In genomic region chr2:181143790-181144300, GRCh38 we compare ENCODE assay signal across 24 cellular contexts.
DNase-seq lines count a peak whose midpoint lies in the region; ATAC-seq and TF ChIP-seq lines count a peak whose summit lies in the region.
"Had no signal": no experiment of that assay in that cellular context is flagged by ENCODE, and none has a peak within 500 bp of the region (broad histone marks: within the 10 kb centered on the region; RNA-seq: fewer than 3 reads in every experiment).

No MANE protein-coding gene starts in this region.

- peak overlapping the region; percentile 65 for H3K4me3 Mint-ChIP-seq in activated naive CD4-positive, alpha-beta T cell treated with anti-CD3 and anti-CD28 coated beads, Interleukin-2, amount 50 U/mL, for 24 hours
- peak overlapping the region; percentile 15 for H3K4me3 Mint-ChIP-seq in T-helper 17 cell
- H3K4me3 Mint-ChIP-seq: endodermal cell, HFFc6, mesothelial cell of epicardium had no signal

- 50 to 71% (median 67%) methylated on average over 2 of the region's 2 CpGs for WGBS in spleen, 5 donors

- H3K4me3 ChIP-seq in spleen (no peak overlapping the region), MM.1S (ENCODE audit: low read length) (no peak overlapping the region)
- H3K4me3 ChIP-seq: left lung, psoas muscle, smooth muscle cell, thoracic aorta had no signal

- H3K4me1 Mint-ChIP-seq in activated naive CD4-positive, alpha-beta T cell treated with anti-CD3 and anti-CD28 coated beads, Interleukin-2, amount 50 U/mL, for 24 hours = peaks cover 83% of the 10 kb centered on the region
- H3K4me1 Mint-ChIP-seq in T-helper 17 cell = peaks cover 31% of the 10 kb centered on the region
- H3K4me1 Mint-ChIP-seq: endodermal cell, mesothelial cell of epicardium had no signal

- no peaks in the 10 kb centered on the region for H3K79me2 ChIP-seq in MM.1S (ENCODE audit: low read length)

- H3K9me3 ChIP-seq in T-helper 17 cell (ENCODE audit: control insufficient read depth, low read length, poor library complexity, severe bottlenecking) = no peaks in the 10 kb centered on the region
- peaks cover 0 to 8% (median 0%) of the 10 kb centered on the region in 8 donors for H3K9me3 ChIP-seq in spleen
- no peaks in the 10 kb centered on the region for H3K9me3 ChIP-seq in MM.1S (replicated peaks; ENCODE audit: insufficient read depth, low read length)
- H3K9me3 ChIP-seq: psoas muscle, thoracic aorta had no signal

- intact Hi-C loops in spleen (cut with DNase I; ENCODE audit: low total_unique reads) = no loop called here

- H3K9ac ChIP-seq in MM.1S (ENCODE audit: low read length) = no peak overlapping the region

- H3K27me3 ChIP-seq in spleen (replicated peaks in 1 of 7) (no peaks in the 10 kb centered on the region), MM.1S (replicated peaks; ENCODE audit: insufficient read depth, low read length) (no peaks in the 10 kb centered on the region)
- H3K27me3 ChIP-seq: left lung had no signal

- H3K9me3 Mint-ChIP-seq in activated naive CD4-positive, alpha-beta T cell treated with anti-CD3 and anti-CD28 coated beads, Interleukin-2, amount 50 U/mL, for 24 hours = no peaks in the 10 kb centered on the region
- H3K9me3 Mint-ChIP-seq: mesothelial cell of epicardium had no signal

- DNase-seq in activated naive CD4-positive, alpha-beta T cell treated with Interleukin-2 at 50 U/mL for 16 hours = no peak
- DNase-seq in T-helper 17 cell (no peak), spleen (no peak), MM.1S (no peak), NCI-H187 (lab: John Stamatoyannopoulos, UW) (no peak)
- peak; percentile 44 for DNase-seq in central memory CD4-positive, alpha-beta T cell
- DNase-seq: activated CD4-positive, alpha-beta T cell treated with anti-CD3 and anti-CD28 coated beads for 4 hours; activated T-cell treated with anti-CD3 and anti-CD28 coated beads, Interleukin-2, amount 50 U/mL, for 48 hours; anterior cingulate cortex; endodermal cell; glutamatergic neuron; HFFc6; KBM-7; left lung; NCI-H1048; NCI-H2029 treated with DMSO at 0.1 percent for 48 hours; NCI-H510A; psoas muscle had no signal

- H2AFZ ChIP-seq in MM.1S (ENCODE audit: low read length) = no peak overlapping the region

- H3K36me3 Mint-ChIP-seq in activated naive CD4-positive, alpha-beta T cell treated with anti-CD3 and anti-CD28 coated beads, Interleukin-2, amount 50 U/mL, for 24 hours = no peaks in the 10 kb centered on the region
- peaks cover 2% of the 10 kb centered on the region for H3K36me3 Mint-ChIP-seq in T-helper 17 cell (ENCODE audit: low read depth)
- H3K36me3 Mint-ChIP-seq: mesothelial cell of epicardium had no signal

- no peak for TF ChIP-seq CTCF in spleen (IDR thresholded peaks at IDR 0.05 in 8 of 11, conservative IDR thresholded peaks at IDR 0.05 in 3 of 11)
- no peak for TF ChIP-seq CTCF in MM.1S (IDR thresholded peaks at IDR 0.05; ENCODE audit: low read length)

- H3K4me2 ChIP-seq in MM.1S (ENCODE audit: low read depth, low read length) = no peak overlapping the region
- H3K4me2 ChIP-seq: smooth muscle cell had no signal

- H3K27ac ChIP-seq in spleen (peak overlapping the region in 5 of 8 donors; percentile 20 to 65 (median 55)), MM.1S (ENCODE audit: low read length) (no peak overlapping the region)
- H3K27ac ChIP-seq: left lung, psoas muscle, RWPE1, thoracic aorta had no signal

- H4K20me1 ChIP-seq in MM.1S (ENCODE audit: insufficient read depth, low read length) = no peaks in the 10 kb centered on the region

- no peaks in the 10 kb centered on the region for H3F3A ChIP-seq in MM.1S (ENCODE audit: insufficient read depth, low read length)

- no peaks in the 10 kb centered on the region for H3K36me3 ChIP-seq in spleen
- H3K36me3 ChIP-seq in MM.1S (replicated peaks; ENCODE audit: insufficient read depth, low read length) = no peaks in the 10 kb centered on the region
- H3K36me3 ChIP-seq: left lung, thoracic aorta had no signal

- H3K9me2 ChIP-seq in MM.1S (replicated peaks; ENCODE audit: insufficient read depth, low read length) = no peaks in the 10 kb centered on the region

- ATAC-seq in T-helper 17 cell (peak; percentile 71), GM21723 (IDR thresholded peaks at IDR 0.05; ENCODE audit: unreplicated experiment) (no peak)
- ATAC-seq: left lung, psoas muscle had no signal

- H3K4me1 ChIP-seq in spleen = peaks cover 0 to 44% (median 8%) of the 10 kb centered on the region in 6 donors
- peaks cover 7% of the 10 kb centered on the region for H3K4me1 ChIP-seq in MM.1S (ENCODE audit: low read length)
- H3K4me1 ChIP-seq: left lung, psoas muscle had no signal

- no peaks in the 10 kb centered on the region for H3K27me3 Mint-ChIP-seq in activated naive CD4-positive, alpha-beta T cell treated with anti-CD3 and anti-CD28 coated beads, Interleukin-2, amount 50 U/mL, for 24 hours
- H3K27me3 Mint-ChIP-seq in T-helper 17 cell = no peaks in the 10 kb centered on the region

- H3K27ac Mint-ChIP-seq in activated naive CD4-positive, alpha-beta T cell treated with anti-CD3 and anti-CD28 coated beads, Interleukin-2, amount 50 U/mL, for 24 hours = peak overlapping the region; percentile 92
- peak overlapping the region; percentile 84 for H3K27ac Mint-ChIP-seq in T-helper 17 cell
- H3K27ac Mint-ChIP-seq: endodermal cell, HFFc6, mesothelial cell of epicardium had no signal

- no peak for TF ChIP-seq POLR2A in spleen (IDR thresholded peaks at IDR 0.05)
